Comparison of ENCODE assay signal across 8 cellular contexts in the genomic region with DNA sequence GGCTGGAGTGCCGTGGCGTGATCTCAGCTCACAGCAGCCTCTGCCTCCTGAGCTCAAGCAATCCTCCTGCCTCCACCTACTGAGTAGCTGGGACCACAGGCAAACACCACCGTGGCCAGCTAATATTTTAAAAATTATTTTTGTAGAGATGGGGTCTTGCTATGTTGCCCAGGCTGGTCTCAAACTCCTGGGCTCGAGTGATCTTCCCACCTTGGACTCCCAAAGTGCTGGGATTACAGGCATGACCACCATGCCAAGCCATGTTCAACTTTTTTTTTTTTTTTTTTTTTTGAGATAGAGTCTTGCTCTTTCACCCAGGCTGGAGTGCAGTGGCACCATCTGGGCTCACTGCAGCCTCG.
A peak's percentile ranks its signal among the peaks of the same experiment; 100 is the strongest.
DNase-seq lines count a peak whose midpoint lies in the region; ATAC-seq and TF ChIP-seq lines count a peak whose summit lies in the region.
"Not testable (repeated sequence)": the region's sequence is repeated elsewhere in the genome, so short reads cannot be mapped to it uniquely, and the experiment has no call there.

No MANE protein-coding gene starts in this region.

- H3K4me1 ChIP-seq in ACC112 (ENCODE audit: control insufficient read depth, insufficient read depth, low read length, unreplicated experiment): not testable (repeated sequence)
- peaks cover 27% of the 10 kb centered on the region for H3K4me1 ChIP-seq in PC-9 (replicated peaks; ENCODE audit: insufficient read depth)

- H3K79me2 ChIP-seq in ACC112 (ENCODE audit: control insufficient read depth, insufficient read depth, low read length, unreplicated experiment): not testable (repeated sequence)
- H3K79me2 ChIP-seq in PC-9 (ENCODE audit: low read depth): 0 out of 2 replicates have a peak, but pooled peaks cover 14% of the 10 kb centered on the region

- DNase-seq in PC-9; activated CD4-positive, alpha-beta T cell treated with anti-CD3 and anti-CD28 coated beads, Interleukin-2, amount 10 ng/mL, durations not matched to agents 24 days and 14 days; central memory CD8-positive, alpha-beta T cell (ENCODE audit: low spot score in 2 of 2); immature natural killer cell; stimulated activated naive B cell treated with anti-CD40 and anti-IgM and Interleukin-4, amounts not matched to agents 10 μg/mL and 1 μg/mL and 100 μg/mL, for 72 hours: not testable (repeated sequence)
- DNase-seq in activated T-cell treated with anti-CD3 and anti-CD28 coated beads, Interleukin-2, amount 50 U/mL, for 1 hour: peak; percentile 9

- H3K9me3 Mint-ChIP-seq in activated CD4-positive, alpha-beta T cell treated with anti-CD3 and anti-CD28 coated beads, Interleukin-2, amount 10 ng/mL, durations not matched to agents 24 days and 14 days; activated naive CD4-positive, alpha-beta T cell treated with anti-CD3 and anti-CD28 coated beads, Interleukin-2, amount 50 U/mL, for 24 hours; central memory CD8-positive, alpha-beta T cell; immature natural killer cell; stimulated activated naive B cell treated with anti-CD40 and anti-IgM and Interleukin-4, amounts not matched to agents 10 μg/mL and 1 μg/mL and 100 μg/mL, for 72 hours: not testable (repeated sequence)

- H2AFZ ChIP-seq in ACC112 (ENCODE audit: low read length, unreplicated experiment); PC-9: not testable (repeated sequence)

- ATAC-seq in central memory CD8-positive, alpha-beta T cell (replicated peaks; ENCODE audit: extremely low read depth, poor library complexity, severe bottlenecking); stimulated activated naive B cell treated with anti-CD40 and anti-IgM and Interleukin-4, amounts not matched to agents 10 μg/mL and 1 μg/mL and 100 μg/mL, for 72 hours (replicated peaks): not testable (repeated sequence)

- not testable (repeated sequence) for TF ChIP-seq CTCF in PC-9 (conservative IDR thresholded peaks at IDR 0.05)

- H3K4me1 Mint-ChIP-seq in activated CD4-positive, alpha-beta T cell treated with anti-CD3 and anti-CD28 coated beads, Interleukin-2, amount 10 ng/mL, durations not matched to agents 24 days and 14 days: peaks cover 60% of the 10 kb centered on the region
- H3K4me1 Mint-ChIP-seq in activated naive CD4-positive, alpha-beta T cell treated with anti-CD3 and anti-CD28 coated beads, Interleukin-2, amount 50 U/mL, for 24 hours: peaks cover 81% of the 10 kb centered on the region
- peaks cover 56% of the 10 kb centered on the region for H3K4me1 Mint-ChIP-seq in central memory CD8-positive, alpha-beta T cell
- peaks cover 81 to 83% of the 10 kb centered on the region in 2 donors for H3K4me1 Mint-ChIP-seq in immature natural killer cell
- peaks cover 33 to 82% of the 10 kb centered on the region in 2 donors for H3K4me1 Mint-ChIP-seq in stimulated activated naive B cell treated with anti-CD40 and anti-IgM and Interleukin-4, amounts not matched to agents 10 μg/mL and 1 μg/mL and 100 μg/mL, for 72 hours

- H4K20me1 ChIP-seq in PC-9 (ENCODE audit: insufficient read depth): not testable (repeated sequence)

- H3K27ac ChIP-seq in ACC112 (ENCODE audit: low read depth, low read length): peak overlapping the region; percentile 61; the same call in 1 of the 2 replicates
- H3K27ac ChIP-seq in PC-9: peak overlapping the region; percentile 91

- not testable (repeated sequence) for BruUV-seq in PC-9 (replicated peaks; lab: Mats Ljungman, UMichigan)

- peak overlapping the region; percentile 84 for H3K27ac Mint-ChIP-seq in activated CD4-positive, alpha-beta T cell treated with anti-CD3 and anti-CD28 coated beads, Interleukin-2, amount 10 ng/mL, durations not matched to agents 24 days and 14 days
- peak overlapping the region; percentile 59 for H3K27ac Mint-ChIP-seq in activated naive CD4-positive, alpha-beta T cell treated with anti-CD3 and anti-CD28 coated beads, Interleukin-2, amount 50 U/mL, for 24 hours
- H3K27ac Mint-ChIP-seq in central memory CD8-positive, alpha-beta T cell (ENCODE audit: low read depth): peak overlapping the region; percentile 96
- H3K27ac Mint-ChIP-seq in immature natural killer cell: peak overlapping the region; percentile 74 to 91 (median 88)
- peak overlapping the region; percentile 71 for H3K27ac Mint-ChIP-seq in stimulated activated naive B cell treated with anti-CD40 and anti-IgM and Interleukin-4, amounts not matched to agents 10 μg/mL and 1 μg/mL and 100 μg/mL, for 72 hours

- H3K9me3 ChIP-seq in PC-9 (ENCODE audit: insufficient read depth, low read depth): not testable (repeated sequence)

- peaks cover 26% of the 10 kb centered on the region for H3F3A ChIP-seq in PC-9 (ENCODE audit: insufficient read depth, low read depth)

- H3K4me2 ChIP-seq in PC-9: peak overlapping the region; percentile 54

- H3K36me3 ChIP-seq in ACC112 (ENCODE audit: insufficient read depth, low read length): not testable (repeated sequence)
- peaks cover 21% of the 10 kb centered on the region for H3K36me3 ChIP-seq in PC-9 (ENCODE audit: low read depth)

- CTCF ChIA-PET in PC-9 (lab: Charles Lee): interaction anchor here (0.5 to 0.8 kb wide), 3 partner anchors 32 to 84 kb away, joined by 3 to 8 read pairs (median 3); no protein-coding TSS in a partner anchor

- POLR2A ChIA-PET in PC-9 (lab: Charles Lee; ENCODE audit: unreplicated experiment): interaction anchor here (0.6 to 0.7 kb wide), 3 partner anchors 10 to 665 kb away, joined by 6 to 22 read pairs (median 11); no protein-coding TSS in a partner anchor

- not testable (repeated sequence) for H3K9me2 ChIP-seq in PC-9 (ENCODE audit: insufficient read depth)

- H3K4me3 Mint-ChIP-seq in activated CD4-positive, alpha-beta T cell treated with anti-CD3 and anti-CD28 coated beads, Interleukin-2, amount 10 ng/mL, durations not matched to agents 24 days and 14 days; activated naive CD4-positive, alpha-beta T cell treated with anti-CD3 and anti-CD28 coated beads, Interleukin-2, amount 50 U/mL, for 24 hours; central memory CD8-positive, alpha-beta T cell; stimulated activated naive B cell treated with anti-CD40 and anti-IgM and Interleukin-4, amounts not matched to agents 10 μg/mL and 1 μg/mL and 100 μg/mL, for 72 hours: not testable (repeated sequence)
- H3K4me3 Mint-ChIP-seq in immature natural killer cell: peak overlapping the region in 2 of 5 donors; percentile 12 to 30

- intact Hi-C loops in PC-9 (cut with micrococcal nuclease; ENCODE audit: unreplicated experiment): loop anchor here (5.0 kb wide), 1 partner anchor 70 kb away; no protein-coding TSS in a partner anchor
- intact Hi-C loops in activated CD4-positive, alpha-beta T cell treated with anti-CD3 and anti-CD28 coated beads, Interleukin-2, amount 10 ng/mL, durations not matched to agents 24 days and 14 days (cut with micrococcal nuclease): loop anchor here (2.0 to 5.0 kb wide), 4 partner anchors 21 to 160 kb away; no protein-coding TSS in a partner anchor

- H3K27me3 Mint-ChIP-seq in activated CD4-positive, alpha-beta T cell treated with anti-CD3 and anti-CD28 coated beads, Interleukin-2, amount 10 ng/mL, durations not matched to agents 24 days and 14 days; activated naive CD4-positive, alpha-beta T cell treated with anti-CD3 and anti-CD28 coated beads, Interleukin-2, amount 50 U/mL, for 24 hours; central memory CD8-positive, alpha-beta T cell; stimulated activated naive B cell treated with anti-CD40 and anti-IgM and Interleukin-4, amounts not matched to agents 10 μg/mL and 1 μg/mL and 100 μg/mL, for 72 hours: not testable (repeated sequence)
- H3K27me3 Mint-ChIP-seq in immature natural killer cell (ENCODE audit: low read depth in 3 of 3): peaks cover 3 to 11% (median 8%) of the 10 kb centered on the region in 3 donors

- H3K27me3 ChIP-seq in ACC112 (ENCODE audit: insufficient read depth, low read length); PC-9 (ENCODE audit: insufficient read depth, low read depth): not testable (repeated sequence)

- H3K4me3 ChIP-seq in ACC112 (ENCODE audit: low read depth, low read length); PC-9: not testable (repeated sequence)

- H3K36me3 Mint-ChIP-seq in activated CD4-positive, alpha-beta T cell treated with anti-CD3 and anti-CD28 coated beads, Interleukin-2, amount 10 ng/mL, durations not matched to agents 24 days and 14 days (ENCODE audit: low read depth): peaks cover 61% of the 10 kb centered on the region
- H3K36me3 Mint-ChIP-seq in activated naive CD4-positive, alpha-beta T cell treated with anti-CD3 and anti-CD28 coated beads, Interleukin-2, amount 50 U/mL, for 24 hours: not testable (repeated sequence)
- peaks cover 44% of the 10 kb centered on the region for H3K36me3 Mint-ChIP-seq in central memory CD8-positive, alpha-beta T cell (ENCODE audit: insufficient read depth)
- H3K36me3 Mint-ChIP-seq in immature natural killer cell: peaks cover 0 to 19% (median 12%) of the 10 kb centered on the region in 3 donors
- H3K36me3 Mint-ChIP-seq in stimulated activated naive B cell treated with anti-CD40 and anti-IgM and Interleukin-4, amounts not matched to agents 10 μg/mL and 1 μg/mL and 100 μg/mL, for 72 hours: peaks cover 47 to 80% of the 10 kb centered on the region in 2 donors
